Comparison of ENCODE assay signal across 8 cellular contexts in the genomic region with DNA sequence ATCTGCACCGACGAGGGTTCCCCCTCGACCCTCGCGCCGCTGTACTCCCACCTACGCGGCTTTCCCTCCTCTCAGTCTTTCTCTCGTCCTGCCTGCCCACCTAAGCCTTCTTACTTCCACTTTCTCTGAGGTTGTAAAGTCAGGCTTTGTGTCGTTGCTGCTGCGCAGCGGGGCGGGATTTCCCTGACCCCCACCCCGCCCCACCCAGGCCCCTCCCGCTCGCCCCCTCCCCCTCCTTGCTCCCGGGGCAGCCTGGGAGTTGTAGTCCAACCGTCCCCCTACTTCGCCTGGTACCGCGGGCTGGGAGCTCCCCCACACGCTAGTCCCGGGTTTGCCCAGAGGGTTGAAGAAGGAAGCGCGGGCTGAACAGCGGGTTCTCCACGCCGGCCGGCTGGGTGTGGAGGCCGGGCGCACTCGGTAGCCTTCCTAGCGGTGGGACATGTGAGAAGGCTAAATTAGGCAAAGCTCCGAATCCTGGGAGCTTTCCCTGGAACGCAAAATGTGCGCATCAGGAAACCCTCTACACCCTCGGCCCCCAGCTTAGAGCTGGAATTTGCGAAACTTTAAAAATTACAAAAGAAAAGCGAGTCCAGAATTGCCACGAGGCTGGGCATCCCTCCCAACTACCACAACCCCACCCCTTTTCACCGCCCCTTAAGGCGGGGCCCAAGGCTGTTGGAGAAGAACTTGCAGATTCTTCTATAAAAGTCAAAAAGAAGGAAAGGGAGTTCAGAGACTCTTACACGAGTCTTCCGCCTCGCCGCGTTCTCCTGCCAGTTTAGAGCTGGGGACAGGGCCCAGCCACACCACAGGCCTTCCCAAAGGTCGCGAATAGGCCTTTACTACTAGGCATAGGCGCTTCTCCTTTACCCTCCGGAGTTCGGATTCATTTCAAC. TPM values are rescaled to one million over a fixed set of nuclear protein-coding genes. Genes with fewer than 3 reads are reported as not detected.
DNase-seq lines count a peak whose midpoint lies in the region; ATAC-seq, FAIRE-seq and TF ChIP-seq lines count a peak whose summit lies in the region.

A gene (minus strand): TSS at position 153 of the 896 bp plus-strand sequence. CDS start 1,011 bp downstream, outside the sequence.

- no peaks in the 10 kb centered on the region for H3K9me2 ChIP-seq in DOHH2 (replicated peaks; ENCODE audit: control insufficient read depth, low read length)

- FAIRE-seq in pancreas (lab: Jason Lieb, UNC) = no peak

- H3K36me3 ChIP-seq in DOHH2 (ENCODE audit: control insufficient read depth, low read length) = no peaks in the 10 kb centered on the region
- H3K36me3 ChIP-seq in SK-N-MC (ENCODE audit: insufficient read depth, low read length) = no peaks in the 10 kb centered on the region
- no peaks in the 10 kb centered on the region for H3K36me3 ChIP-seq in pancreas
- no peaks in the 10 kb centered on the region for H3K36me3 ChIP-seq in thyroid gland

- H4K20me1 ChIP-seq in DOHH2 (ENCODE audit: control insufficient read depth, insufficient read depth, low read depth, low read length) = no peaks in the 10 kb centered on the region

- H3F3A ChIP-seq in DOHH2 (ENCODE audit: control insufficient read depth, insufficient read depth) = no peaks in the 10 kb centered on the region

- H3K9ac ChIP-seq in SK-N-MC (ENCODE audit: insufficient read length) = peak within 1 kb of the TSS; percentile 85

- no peaks in the 10 kb centered on the region for H3K27me3 ChIP-seq in DOHH2 (ENCODE audit: control insufficient read depth, low read length)
- H3K27me3 ChIP-seq in pancreas = no peaks in the 10 kb centered on the region
- H3K27me3 ChIP-seq in thyroid gland = no peaks in the 10 kb centered on the region

- H3K9me3 ChIP-seq in DOHH2 (ENCODE audit: control insufficient read depth, insufficient read depth, low read length) (no peaks in the 10 kb centered on the region), SK-N-MC (ENCODE audit: low read depth, low read length) (no peaks in the 10 kb centered on the region), pancreas (no peaks in the 10 kb centered on the region), thyroid gland (no peaks in the 10 kb centered on the region)

- peak; percentile 94 for DNase-seq in KBM-7
- peak; percentile 47 for DNase-seq in SK-N-MC (ENCODE audit: low read depth, low spot score)
- peak; percentile 66 to 78 for DNase-seq in activated naive CD4-positive, alpha-beta T cell treated with anti-CD3 and anti-CD28 coated beads, Interleukin-2, amount 50 U/mL, for 72 hours (ENCODE audit: low spot score in 2 of 2)
- DNase-seq in head of caudate nucleus = peak; percentile 55 to 94 (median 84)
- peak; percentile 78 to 87 (median 82) for DNase-seq in pancreas
- peak; percentile 74 to 77 for DNase-seq in thyroid gland

- peak within 1 kb of the TSS; percentile 78 for H3K4me3 ChIP-seq in DOHH2 (ENCODE audit: low read length)
- peak within 1 kb of the TSS; percentile 81 for H3K4me3 ChIP-seq in SK-N-MC
- H3K4me3 ChIP-seq in pancreas = peak within 1 kb of the TSS; percentile 53 to 67 (median 63)
- peak within 1 kb of the TSS; percentile 9 to 63 (median 53) for H3K4me3 ChIP-seq in thyroid gland (replicated peaks in 1 of 3)

- no peak for TF ChIP-seq CTCF in DOHH2 (IDR thresholded peaks at IDR 0.05; ENCODE audit: low read depth, low read length, poor library complexity, severe bottlenecking)
- no peak for TF ChIP-seq CTCF in pancreas (IDR thresholded peaks at IDR 0.05)
- TF ChIP-seq CTCF in thyroid gland (IDR thresholded peaks at IDR 0.05) = no peak

- 1 to 21% methylated on average over 46 to 52 of the region's 52 CpGs for WGBS in pancreas, 2 donors
- whole genome bisulfite sequencing in thyroid gland, 2 donors = 1% methylated on average over 16 to 43 of the region's 52 CpGs

- ATAC-seq in GM21576 (IDR thresholded peaks at IDR 0.05; ENCODE audit: unreplicated experiment) = peak; percentile 77
- ATAC-seq in activated naive CD4-positive, alpha-beta T cell treated with anti-CD3 and anti-CD28 coated beads, Interleukin-2, amount 50 U/mL, for 72 hours = peak; percentile 86 to 87
- ATAC-seq in pancreas = peak; percentile 86 to 95 (median 91)

- no peaks in the 10 kb centered on the region for H3K36me3 Mint-ChIP-seq in activated naive CD4-positive, alpha-beta T cell treated with anti-CD3 and anti-CD28 coated beads, Interleukin-2, amount 50 U/mL, for 72 hours

- peak within 1 kb of the TSS; percentile 89 to 97 for H3K27ac Mint-ChIP-seq in activated naive CD4-positive, alpha-beta T cell treated with anti-CD3 and anti-CD28 coated beads, Interleukin-2, amount 50 U/mL, for 72 hours

- peak within 1 kb of the TSS; percentile 68 for H3K27ac ChIP-seq in DOHH2 (ENCODE audit: low read depth, low read length)
- peak within 1 kb of the TSS; percentile 96 for H3K27ac ChIP-seq in SK-N-MC
- peak within 1 kb of the TSS; percentile 83 to 95 (median 94) for H3K27ac ChIP-seq in pancreas
- H3K27ac ChIP-seq in thyroid gland = peak within 1 kb of the TSS; percentile 93 to 97 (median 97)

- H3K4me2 ChIP-seq in DOHH2 (ENCODE audit: low read length) = peak within 1 kb of the TSS; percentile 68

- H3K4me1 ChIP-seq in DOHH2 (ENCODE audit: control insufficient read depth, low read length) (peaks cover 20% of the 10 kb centered on the region), pancreas (no peaks in the 10 kb centered on the region), thyroid gland (peaks cover 0 to 4% of the 10 kb centered on the region in 2 donors)

- intact Hi-C loops in head of caudate nucleus (cut with DNase I) = no loop called here
- intact Hi-C loops in pancreas (cut with DNase I) = no loop called here
- intact Hi-C loops in thyroid gland (cut with DNase I) = no loop called here

- peak in 1 of 2 donors; percentile 73 for TF ChIP-seq POLR2A in thyroid gland (IDR thresholded peaks at IDR 0.05)

- H3K79me2 ChIP-seq in DOHH2 (ENCODE audit: control insufficient read depth, low read length) = peaks cover 37% of the 10 kb centered on the region

- in situ Hi-C loops in KBM-7 (cut with MboI; ENCODE audit: low pct_unique_long_range_greater_than_20kb, low sequenced_read_pairs) = no loop called here

- H3K9me3 Mint-ChIP-seq in activated naive CD4-positive, alpha-beta T cell treated with anti-CD3 and anti-CD28 coated beads, Interleukin-2, amount 50 U/mL, for 72 hours = no peaks in the 10 kb centered on the region

RNA-seq across cellular contexts. Expression of the gene that starts here (rescaled TPM):
- total RNA-seq in activated naive CD4-positive, alpha-beta T cell treated with anti-CD3 and anti-CD28 coated beads, Interleukin-2, amount 50 U/mL, for 72 hours = 10 to 100 TPM; 19.2 to 20.0 TPM
- total RNA-seq in pancreas (10 to 100 TPM in 1 of 6 donors, 1 to 10 TPM in 5; 2.6 to 10.3 (median 4.7) TPM), thyroid gland (10 to 100 TPM; 22.8 to 40.3 (median 26.2) TPM)
- polyA plus RNA-seq in pancreas = 1 to 10 TPM; 1.3 to 2.3 TPM

Comparison
In these comparisons a context has a peak if more than half of its experiments do, and no peak if none do; other contexts are left out.
1. Peak in every context shown above with its lines: DNase-seq, ATAC-seq, H3K4me3 ChIP-seq and H3K27ac ChIP-seq.